In the genomic region with DNA sequence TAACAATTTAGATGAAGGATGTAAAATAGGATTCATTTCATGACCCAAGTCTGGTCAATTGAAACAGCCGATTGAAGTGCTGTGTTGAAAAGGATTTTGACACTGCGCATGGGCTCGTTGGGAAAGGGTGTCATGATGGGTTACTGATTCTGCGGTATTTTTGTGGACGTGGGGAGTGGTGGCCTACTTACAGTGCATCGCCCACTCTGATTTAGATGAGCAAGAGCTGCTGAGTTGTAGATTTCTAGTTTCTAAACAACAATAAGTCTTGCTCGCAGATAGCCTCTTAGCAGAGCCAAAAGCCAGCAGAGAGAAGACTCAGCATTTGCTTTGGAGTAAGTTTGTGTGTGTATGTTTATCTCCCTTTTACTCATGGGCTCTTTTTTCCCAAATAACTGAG, we compare ENCODE assay signal across 34 cellular contexts.
"Had no signal": no experiment of that assay in that cellular context is flagged by ENCODE, and none has a peak within 500 bp of the region (broad histone marks: within the 10 kb centered on the region; RNA-seq: fewer than 3 reads in every experiment).

No MANE protein-coding gene starts in this region.

- H3K9me3 Mint-ChIP-seq: activated naive CD4-positive, alpha-beta T cell treated with anti-CD3 and anti-CD28 coated beads, Interleukin-2, amount 50 U/mL, for 72 hours; activated T-helper 1 cell treated with anti-CD3 and anti-CD28 coated beads, Interleukin-12 subunit alpha, Interleukin-12 subunit beta, Interleukin-2, Interleukin-4 antibody, amounts not matched to agents 30 ng/mL and 10 ng/mL and 1 ng/mL, durations not matched to agents 14 hours and 24 hours and 36 hours had no signal

- H3K36me3 Mint-ChIP-seq: activated naive CD4-positive, alpha-beta T cell treated with anti-CD3 and anti-CD28 coated beads, Interleukin-2, amount 50 U/mL, for 72 hours had no signal

- H3K27ac Mint-ChIP-seq: activated B cell treated with CpG ODN at 0.5 μM for 24 hours; activated naive CD4-positive, alpha-beta T cell treated with anti-CD3 and anti-CD28 coated beads, Interleukin-2, amount 50 U/mL, for 72 hours; activated T-helper 1 cell treated with anti-CD3 and anti-CD28 coated beads, Interleukin-12 subunit alpha, Interleukin-12 subunit beta, Interleukin-2, Interleukin-4 antibody, amounts not matched to agents 30 ng/mL and 10 ng/mL and 1 ng/mL, durations not matched to agents 14 hours and 24 hours and 36 hours; T-helper 1 cell treated with Interleukin-12 subunit alpha and Interleukin-12 subunit beta and Interleukin-4 antibody, amounts not matched to agents 30 μg/mL and 1 μg/mL, for 36 hours had no signal

- H3K4me3 Mint-ChIP-seq: activated B cell treated with CpG ODN at 0.5 μM for 24 hours; activated T-helper 1 cell treated with anti-CD3 and anti-CD28 coated beads, Interleukin-12 subunit alpha, Interleukin-12 subunit beta, Interleukin-2, Interleukin-4 antibody, amounts not matched to agents 30 ng/mL and 10 ng/mL and 1 ng/mL, durations not matched to agents 14 hours and 24 hours and 36 hours; T-helper 1 cell treated with Interleukin-12 subunit alpha and Interleukin-12 subunit beta and Interleukin-4 antibody, amounts not matched to agents 30 μg/mL and 1 μg/mL, for 36 hours had no signal

- ATAC-seq: activated naive CD4-positive, alpha-beta T cell treated with anti-CD3 and anti-CD28 coated beads, Interleukin-2, amount 50 U/mL, for 72 hours; body of pancreas; PC-3 had no signal

- H3K27me3 Mint-ChIP-seq: activated B cell treated with CpG ODN at 0.5 μM for 24 hours had no signal

- DNase-seq: activated B cell treated with CpG ODN at 0.5 μM for 24 hours; activated CD4-positive, alpha-beta T cell treated with anti-CD3 and anti-CD28 coated beads for 48 hours; activated CD4-positive, alpha-beta T cell treated with anti-CD3 and anti-CD28 coated beads, Interleukin-2, amount 50 U/mL, for 4 hours; activated CD4-positive, CD25-positive, alpha-beta regulatory T cell treated with anti-CD3 and anti-CD28 coated beads, Interleukin-2, amount 50 U/mL, for 72 hours; activated CD8-positive, alpha-beta memory T cell treated with anti-CD3 and anti-CD28 coated beads, Interleukin-2, amount 50 U/mL, for 4 hours; activated effector memory CD4-positive, alpha-beta T cell treated with anti-CD3 and anti-CD28 coated beads, Interleukin-2, amount 50 U/mL, for 16 hours; activated naive CD4-positive, alpha-beta T cell; adrenal gland; body of pancreas; cerebellar nuclear complex; NCI-H1092 treated with DMSO at 0.1 percent for 48 hours; NCI-H1417; NCI-H146; NCI-H187; NCI-H2029 treated with DMSO at 0.1 percent for 48 hours; NCI-H2107; NCI-H2171; NCI-H510A; NCI-H526; NCI-H748 treated with DMSO at 0.1 percent for 48 hours; NK-92 treated with Interleukin-12 subunit alpha and Interleukin-12 subunit beta, amount 100 ng/mL, for 24 hours; PC-3; Peyer's patch; RPMI8226; SHP77 treated with DMSO at 0.1 percent for 48 hours; SK-N-SH; T-helper 9 cell had no signal

- H3K4me1 Mint-ChIP-seq: activated B cell treated with CpG ODN at 0.5 μM for 24 hours had no signal

- H3K4me3 ChIP-seq: adrenal gland, body of pancreas, breast epithelium, Peyer's patch, SJSA1 had no signal

- H3K27ac ChIP-seq: adrenal gland, body of pancreas, KMS-11, SJSA1, VCaP had no signal
